24 cellular contexts compared by ENCODE assay signal in genomic region chr10:48549236-48549635, GRCh38. TPM values are rescaled to one million over a fixed set of nuclear protein-coding genes. Genes with fewer than 3 reads are reported as not detected.
"Had no signal": no experiment of that assay in that cellular context is flagged by ENCODE, and none has a peak within 500 bp of the region (broad histone marks: within the 10 kb centered on the region; RNA-seq: fewer than 3 reads in every experiment).

No MANE protein-coding gene starts in this region.

- H3K9me3 Mint-ChIP-seq: immature natural killer cell; mesothelial cell of epicardium; naive thymus-derived CD4-positive, alpha-beta T cell; natural killer cell treated with Interleukin-12 subunit alpha and Interleukin-12 subunit beta and Interleukin-15 and Interleukin-18, amount 100 ng/mL, for 72 hours; stimulated activated memory B cell treated with anti-CD40 and anti-IgM and Interleukin-4, amounts not matched to agents 10 μg/mL and 1 μg/mL and 100 μg/mL, for 72 hours; stimulated activated naive CD8-positive, alpha-beta T cell treated with anti-CD3 and anti-CD28 coated beads, Interleukin-15, amount 100 ng/mL, for 72 hours; type B pancreatic cell had no signal

- H3K36me3 Mint-ChIP-seq: immature natural killer cell; mesothelial cell of epicardium; naive thymus-derived CD4-positive, alpha-beta T cell; natural killer cell treated with Interleukin-12 subunit alpha and Interleukin-12 subunit beta and Interleukin-15 and Interleukin-18, amount 100 ng/mL, for 72 hours; stimulated activated memory B cell treated with anti-CD40 and anti-IgM and Interleukin-4, amounts not matched to agents 10 μg/mL and 1 μg/mL and 100 μg/mL, for 72 hours; type B pancreatic cell had no signal

- H3K4me1 ChIP-seq: parathyroid adenoma, psoas muscle, right lobe of liver, uterus had no signal

- H3K27me3 ChIP-seq: right lobe of liver, tibial nerve, uterus had no signal

- H3K4me3 Mint-ChIP-seq: immature natural killer cell; mesothelial cell of epicardium; naive thymus-derived CD4-positive, alpha-beta T cell; natural killer cell treated with Interleukin-12 subunit alpha and Interleukin-12 subunit beta and Interleukin-15 and Interleukin-18, amount 100 ng/mL, for 72 hours; stimulated activated memory B cell treated with anti-CD40 and anti-IgM and Interleukin-4, amounts not matched to agents 10 μg/mL and 1 μg/mL and 100 μg/mL, for 72 hours; stimulated activated naive CD8-positive, alpha-beta T cell treated with anti-CD3 and anti-CD28 coated beads, Interleukin-15, amount 100 ng/mL, for 72 hours; type B pancreatic cell had no signal

- H3K9ac ChIP-seq: parathyroid adenoma had no signal

- H3K4me1 Mint-ChIP-seq: immature natural killer cell; mesothelial cell of epicardium; naive thymus-derived CD4-positive, alpha-beta T cell; stimulated activated naive CD8-positive, alpha-beta T cell treated with anti-CD3 and anti-CD28 coated beads, Interleukin-15, amount 100 ng/mL, for 72 hours had no signal

- H3K4me2 ChIP-seq: smooth muscle cell had no signal

- ATAC-seq: mucosa of descending colon; naive thymus-derived CD4-positive, alpha-beta T cell; natural killer cell treated with Interleukin-12 subunit alpha and Interleukin-12 subunit beta and Interleukin-15 and Interleukin-18, amount 100 ng/mL, for 72 hours; psoas muscle; right lobe of liver; stimulated activated memory B cell treated with anti-CD40 and anti-IgM and Interleukin-4, amounts not matched to agents 10 μg/mL and 1 μg/mL and 100 μg/mL, for 72 hours; stimulated activated naive CD8-positive, alpha-beta T cell treated with anti-CD3 and anti-CD28 coated beads, Interleukin-15, amount 100 ng/mL, for 72 hours had no signal

- H3K4me3 ChIP-seq: left ventricle myocardium inferior, lung, mucosa of descending colon, psoas muscle, right lobe of liver, smooth muscle cell, tibial nerve, uterus had no signal

- H3K9me3 ChIP-seq: left ventricle myocardium inferior, mucosa of descending colon, psoas muscle, right lobe of liver, tibial nerve, uterus had no signal

- H3K27ac ChIP-seq: left ventricle myocardium inferior, parathyroid adenoma, psoas muscle, right lobe of liver, tibial nerve, uterus had no signal

- H3K36me3 ChIP-seq: left ventricle myocardium inferior, right lobe of liver, tibial nerve, uterus had no signal

- DNase-seq: hypothalamus; immature natural killer cell; left ventricle myocardium inferior; mesendoderm; mucosa of descending colon; naive thymus-derived CD4-positive, alpha-beta T cell; psoas muscle; right lobe of liver; stimulated activated CD4-positive, alpha-beta T cell treated with anti-CD3 and anti-CD28 coated beads, Interleukin-1b, Interleukin-23, amount 100 ng/mL, for 48 hours; stimulated activated CD4-positive, alpha-beta T cell treated with anti-CD3 and anti-CD28 coated beads, Interleukin-2, amount 100 ng/mL, for 48 hours; stimulated activated CD4-positive, alpha-beta T cell treated with anti-CD3 and anti-CD28 coated beads, Interleukin-4, amount 100 ng/mL, for 4 hours; stimulated activated CD8-positive, alpha-beta memory T cell treated with anti-CD3 and anti-CD28 coated beads, Interleukin-4, amount 100 ng/mL, for 48 hours; stimulated activated naive CD4-positive, alpha-beta T cell treated with Interleukin-2 at 50 U/mL for 16 hours; stimulated activated naive CD8-positive, alpha-beta T cell treated with anti-CD3 and anti-CD28 coated beads, Interleukin-15, amount 100 ng/mL, for 72 hours; substantia nigra; uterus had no signal

- H3K27me3 Mint-ChIP-seq: natural killer cell treated with Interleukin-12 subunit alpha and Interleukin-12 subunit beta and Interleukin-15 and Interleukin-18, amount 100 ng/mL, for 72 hours; stimulated activated memory B cell treated with anti-CD40 and anti-IgM and Interleukin-4, amounts not matched to agents 10 μg/mL and 1 μg/mL and 100 μg/mL, for 72 hours; stimulated activated naive CD8-positive, alpha-beta T cell treated with anti-CD3 and anti-CD28 coated beads, Interleukin-15, amount 100 ng/mL, for 72 hours had no signal

- H3K27ac Mint-ChIP-seq: immature natural killer cell; mesothelial cell of epicardium; naive thymus-derived CD4-positive, alpha-beta T cell; natural killer cell treated with Interleukin-12 subunit alpha and Interleukin-12 subunit beta and Interleukin-15 and Interleukin-18, amount 100 ng/mL, for 72 hours; stimulated activated memory B cell treated with anti-CD40 and anti-IgM and Interleukin-4, amounts not matched to agents 10 μg/mL and 1 μg/mL and 100 μg/mL, for 72 hours; stimulated activated naive CD8-positive, alpha-beta T cell treated with anti-CD3 and anti-CD28 coated beads, Interleukin-15, amount 100 ng/mL, for 72 hours; type B pancreatic cell had no signal

RNA-seq across cellular contexts. Expression of gene ARHGAP22, which starts 55.6 kb away (rescaled TPM):
- polyA plus RNA-seq: immature natural killer cell; naive thymus-derived CD4-positive, alpha-beta T cell had no signal
